1 cellular context compared by ENCODE assay signal in genomic region chr15:61034793-61035710, GRCh38.
TF ChIP-seq lines count a peak whose summit lies in the region.

No MANE protein-coding gene starts in this region.

TF ChIP-seq in SK-N-SH, 30 proteins besides CTCF, POLR2A, EP300 and RAD21 (continued from another document):
- TF ChIP-seq REST (IDR thresholded peaks at IDR 0.05; ENCODE audit: low read depth, low read length): no peak
- peak; percentile 91 for TF ChIP-seq TCF12 (IDR thresholded peaks at IDR 0.05)
- no peak for TF ChIP-seq EZH2phosphoT487 (IDR thresholded peaks at IDR 0.05; ENCODE audit: borderline replicate concordance, low read depth)
- 0 out of 2 replicates have a peak, but pooled peaks have one; percentile 32 for TF ChIP-seq POLR2AphosphoS5 (IDR thresholded peaks at IDR 0.05; ENCODE audit: low read depth, low read length)
- peak; percentile 50; the same call in 1 of the 2 replicates for TF ChIP-seq RCOR1 (IDR thresholded peaks at IDR 0.05; ENCODE audit: low read length)
- no peak for TF ChIP-seq FOSL2 (IDR thresholded peaks at IDR 0.05; ENCODE audit: borderline replicate concordance, low read depth)
- TF ChIP-seq ELF1 (IDR thresholded peaks at IDR 0.05): 0 out of 2 replicates have a peak, but pooled peaks have one; percentile 30
- TF ChIP-seq MXI1 (IDR thresholded peaks at IDR 0.05; ENCODE audit: low read depth, low read length): peak; percentile 54; the same call in 1 of the 2 replicates
- TF ChIP-seq YY1 (IDR thresholded peaks at IDR 0.05; ENCODE audit: low read depth): no peak
- peak; percentile 29; the same call in 1 of the 2 replicates for TF ChIP-seq PBX3 (IDR thresholded peaks at IDR 0.05)
- peak; percentile 15; the same call in 1 of the 2 replicates for TF ChIP-seq JUND (IDR thresholded peaks at IDR 0.05)
